1 cellular context compared by ENCODE assay signal in the genomic region with DNA sequence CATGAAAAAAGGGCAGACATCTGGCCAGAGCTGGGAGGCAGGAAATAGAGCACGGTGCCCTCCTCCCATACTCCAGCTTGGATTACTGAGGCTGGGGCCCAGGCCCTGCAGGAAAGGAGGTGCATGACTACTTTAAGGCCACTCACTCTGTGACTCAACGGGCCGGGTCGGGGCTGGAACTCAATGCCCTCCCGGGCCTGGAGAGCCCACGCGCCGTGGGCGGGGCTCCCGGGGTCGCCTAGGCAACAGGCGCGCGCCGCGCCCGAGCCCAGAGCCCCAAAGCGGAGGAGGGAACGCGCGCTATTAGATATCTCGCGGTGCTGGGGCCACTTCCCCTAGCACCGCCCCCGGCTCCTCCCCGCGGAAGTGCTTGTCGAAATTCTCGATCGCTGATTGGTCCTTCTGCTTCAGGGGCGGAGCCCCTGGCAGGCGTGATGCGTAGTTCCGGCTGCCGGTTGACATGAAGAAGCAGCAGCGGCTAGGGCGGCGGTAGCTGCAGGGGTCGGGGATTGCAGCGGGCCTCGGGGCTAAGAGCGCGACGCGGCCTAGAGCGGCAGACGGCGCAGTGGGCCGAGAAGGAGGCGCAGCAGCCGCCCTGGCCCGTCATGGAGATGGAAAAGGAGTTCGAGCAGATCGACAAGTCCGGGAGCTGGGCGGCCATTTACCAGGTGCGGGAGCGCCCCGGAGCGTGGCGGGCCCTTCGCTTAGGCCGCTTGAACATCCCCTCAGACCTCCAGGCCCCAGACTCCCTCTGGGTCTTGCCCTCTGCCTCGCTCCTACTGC.
A peak's percentile ranks its signal among the peaks of the same experiment; 100 is the strongest.
TF ChIP-seq lines count a peak whose summit lies in the region.

A gene (plus strand): TSS at position 461 of the 783 bp plus-strand sequence. CDS start 145 bp downstream, at position 606.

TF ChIP-seq in GM12878, 131 proteins besides CTCF, POLR2A, EP300 and RAD21 (continued from another document and continues in another):
- TF ChIP-seq, protein P1, sequence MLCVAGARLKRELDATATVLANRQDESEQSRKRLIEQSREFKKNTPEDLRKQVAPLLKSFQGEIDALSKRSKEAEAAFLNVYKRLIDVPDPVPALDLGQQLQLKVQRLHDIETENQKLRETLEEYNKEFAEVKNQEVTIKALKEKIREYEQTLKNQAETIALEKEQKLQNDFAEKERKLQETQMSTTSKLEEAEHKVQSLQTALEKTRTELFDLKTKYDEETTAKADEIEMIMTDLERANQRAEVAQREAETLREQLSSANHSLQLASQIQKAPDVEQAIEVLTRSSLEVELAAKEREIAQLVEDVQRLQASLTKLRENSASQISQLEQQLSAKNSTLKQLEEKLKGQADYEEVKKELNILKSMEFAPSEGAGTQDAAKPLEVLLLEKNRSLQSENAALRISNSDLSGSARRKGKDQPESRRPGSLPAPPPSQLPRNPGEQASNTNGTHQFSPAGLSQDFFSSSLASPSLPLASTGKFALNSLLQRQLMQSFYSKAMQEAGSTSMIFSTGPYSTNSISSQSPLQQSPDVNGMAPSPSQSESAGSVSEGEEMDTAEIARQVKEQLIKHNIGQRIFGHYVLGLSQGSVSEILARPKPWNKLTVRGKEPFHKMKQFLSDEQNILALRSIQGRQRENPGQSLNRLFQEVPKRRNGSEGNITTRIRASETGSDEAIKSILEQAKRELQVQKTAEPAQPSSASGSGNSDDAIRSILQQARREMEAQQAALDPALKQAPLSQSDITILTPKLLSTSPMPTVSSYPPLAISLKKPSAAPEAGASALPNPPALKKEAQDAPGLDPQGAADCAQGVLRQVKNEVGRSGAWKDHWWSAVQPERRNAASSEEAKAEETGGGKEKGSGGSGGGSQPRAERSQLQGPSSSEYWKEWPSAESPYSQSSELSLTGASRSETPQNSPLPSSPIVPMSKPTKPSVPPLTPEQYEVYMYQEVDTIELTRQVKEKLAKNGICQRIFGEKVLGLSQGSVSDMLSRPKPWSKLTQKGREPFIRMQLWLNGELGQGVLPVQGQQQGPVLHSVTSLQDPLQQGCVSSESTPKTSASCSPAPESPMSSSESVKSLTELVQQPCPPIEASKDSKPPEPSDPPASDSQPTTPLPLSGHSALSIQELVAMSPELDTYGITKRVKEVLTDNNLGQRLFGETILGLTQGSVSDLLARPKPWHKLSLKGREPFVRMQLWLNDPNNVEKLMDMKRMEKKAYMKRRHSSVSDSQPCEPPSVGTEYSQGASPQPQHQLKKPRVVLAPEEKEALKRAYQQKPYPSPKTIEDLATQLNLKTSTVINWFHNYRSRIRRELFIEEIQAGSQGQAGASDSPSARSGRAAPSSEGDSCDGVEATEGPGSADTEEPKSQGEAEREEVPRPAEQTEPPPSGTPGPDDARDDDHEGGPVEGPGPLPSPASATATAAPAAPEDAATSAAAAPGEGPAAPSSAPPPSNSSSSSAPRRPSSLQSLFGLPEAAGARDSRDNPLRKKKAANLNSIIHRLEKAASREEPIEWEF (IDR thresholded peaks at IDR 0.05; ENCODE audit: insufficient replicate concordance, low read depth, low read length): no peak
- no peak for TF ChIP-seq RAD51 (IDR thresholded peaks at IDR 0.05)
- peak; percentile 70 for TF ChIP-seq SPI1 (IDR thresholded peaks at IDR 0.05; ENCODE audit: borderline replicate concordance, insufficient read depth, low read depth, low read length)
- TF ChIP-seq, protein P2, sequence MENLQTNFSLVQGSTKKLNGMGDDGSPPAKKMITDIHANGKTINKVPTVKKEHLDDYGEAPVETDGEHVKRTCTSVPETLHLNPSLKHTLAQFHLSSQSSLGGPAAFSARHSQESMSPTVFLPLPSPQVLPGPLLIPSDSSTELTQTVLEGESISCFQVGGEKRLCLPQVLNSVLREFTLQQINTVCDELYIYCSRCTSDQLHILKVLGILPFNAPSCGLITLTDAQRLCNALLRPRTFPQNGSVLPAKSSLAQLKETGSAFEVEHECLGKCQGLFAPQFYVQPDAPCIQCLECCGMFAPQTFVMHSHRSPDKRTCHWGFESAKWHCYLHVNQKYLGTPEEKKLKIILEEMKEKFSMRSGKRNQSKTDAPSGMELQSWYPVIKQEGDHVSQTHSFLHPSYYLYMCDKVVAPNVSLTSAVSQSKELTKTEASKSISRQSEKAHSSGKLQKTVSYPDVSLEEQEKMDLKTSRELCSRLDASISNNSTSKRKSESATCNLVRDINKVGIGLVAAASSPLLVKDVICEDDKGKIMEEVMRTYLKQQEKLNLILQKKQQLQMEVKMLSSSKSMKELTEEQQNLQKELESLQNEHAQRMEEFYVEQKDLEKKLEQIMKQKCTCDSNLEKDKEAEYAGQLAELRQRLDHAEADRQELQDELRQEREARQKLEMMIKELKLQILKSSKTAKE (IDR thresholded peaks at IDR 0.05; ENCODE audit: low read depth, poor library complexity, severe bottlenecking): no peak
- no peak for TF ChIP-seq ZBED1 (IDR thresholded peaks at IDR 0.05; ENCODE audit: borderline replicate concordance)
- 0 out of 4 replicates have a peak, but pooled peaks of 1 of the 2 experiments have one; percentile 5 for TF ChIP-seq IKZF2 (IDR thresholded peaks at IDR 0.05)
- TF ChIP-seq, protein P3, sequence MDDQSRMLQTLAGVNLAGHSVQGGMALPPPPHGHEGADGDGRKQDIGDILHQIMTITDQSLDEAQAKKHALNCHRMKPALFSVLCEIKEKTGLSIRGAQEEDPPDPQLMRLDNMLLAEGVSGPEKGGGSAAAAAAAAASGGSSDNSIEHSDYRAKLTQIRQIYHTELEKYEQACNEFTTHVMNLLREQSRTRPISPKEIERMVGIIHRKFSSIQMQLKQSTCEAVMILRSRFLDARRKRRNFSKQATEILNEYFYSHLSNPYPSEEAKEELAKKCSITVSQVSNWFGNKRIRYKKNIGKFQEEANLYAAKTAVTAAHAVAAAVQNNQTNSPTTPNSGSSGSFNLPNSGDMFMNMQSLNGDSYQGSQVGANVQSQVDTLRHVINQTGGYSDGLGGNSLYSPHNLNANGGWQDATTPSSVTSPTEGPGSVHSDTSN (IDR thresholded peaks at IDR 0.05; ENCODE audit: insufficient replicate concordance, low read depth, low read length): peak; percentile 37
- TF ChIP-seq ZNF24 (IDR thresholded peaks at IDR 0.05): no peak
- no peak for TF ChIP-seq CBX5 (IDR thresholded peaks at IDR 0.05; ENCODE audit: low read depth)
- TF ChIP-seq ASH2L (IDR thresholded peaks at IDR 0.05; ENCODE audit: borderline replicate concordance, low read depth): 0 out of 2 replicates have a peak, but pooled peaks have one; percentile 32
- peak in 1 of 2 experiments; percentile 54; a peak in 1 of 4 replicates for TF ChIP-seq BHLHE40 (IDR thresholded peaks at IDR 0.05; ENCODE audit: borderline replicate concordance in 1 of 2, low read depth in 2 of 2, low read length in 1 of 2)
- no peak for TF ChIP-seq YBX1 (IDR thresholded peaks at IDR 0.05)
- TF ChIP-seq, protein P4, sequence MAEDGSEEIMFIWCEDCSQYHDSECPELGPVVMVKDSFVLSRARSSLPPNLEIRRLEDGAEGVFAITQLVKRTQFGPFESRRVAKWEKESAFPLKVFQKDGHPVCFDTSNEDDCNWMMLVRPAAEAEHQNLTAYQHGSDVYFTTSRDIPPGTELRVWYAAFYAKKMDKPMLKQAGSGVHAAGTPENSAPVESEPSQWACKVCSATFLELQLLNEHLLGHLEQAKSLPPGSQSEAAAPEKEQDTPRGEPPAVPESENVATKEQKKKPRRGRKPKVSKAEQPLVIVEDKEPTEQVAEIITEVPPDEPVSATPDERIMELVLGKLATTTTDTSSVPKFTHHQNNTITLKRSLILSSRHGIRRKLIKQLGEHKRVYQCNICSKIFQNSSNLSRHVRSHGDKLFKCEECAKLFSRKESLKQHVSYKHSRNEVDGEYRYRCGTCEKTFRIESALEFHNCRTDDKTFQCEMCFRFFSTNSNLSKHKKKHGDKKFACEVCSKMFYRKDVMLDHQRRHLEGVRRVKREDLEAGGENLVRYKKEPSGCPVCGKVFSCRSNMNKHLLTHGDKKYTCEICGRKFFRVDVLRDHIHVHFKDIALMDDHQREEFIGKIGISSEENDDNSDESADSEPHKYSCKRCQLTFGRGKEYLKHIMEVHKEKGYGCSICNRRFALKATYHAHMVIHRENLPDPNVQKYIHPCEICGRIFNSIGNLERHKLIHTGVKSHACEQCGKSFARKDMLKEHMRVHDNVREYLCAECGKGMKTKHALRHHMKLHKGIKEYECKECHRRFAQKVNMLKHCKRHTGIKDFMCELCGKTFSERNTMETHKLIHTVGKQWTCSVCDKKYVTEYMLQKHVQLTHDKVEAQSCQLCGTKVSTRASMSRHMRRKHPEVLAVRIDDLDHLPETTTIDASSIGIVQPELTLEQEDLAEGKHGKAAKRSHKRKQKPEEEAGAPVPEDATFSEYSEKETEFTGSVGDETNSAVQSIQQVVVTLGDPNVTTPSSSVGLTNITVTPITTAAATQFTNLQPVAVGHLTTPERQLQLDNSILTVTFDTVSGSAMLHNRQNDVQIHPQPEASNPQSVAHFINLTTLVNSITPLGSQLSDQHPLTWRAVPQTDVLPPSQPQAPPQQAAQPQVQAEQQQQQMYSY (CRISPR knock-in tag; IDR thresholded peaks at IDR 0.05): no peak
- no peak for TF ChIP-seq CEBPB (IDR thresholded peaks at IDR 0.05; ENCODE audit: borderline replicate concordance in 1 of 2, low read depth in 2 of 2, low read length in 2 of 2)
- TF ChIP-seq POLR2AphosphoS2 (IDR thresholded peaks at IDR 0.05; ENCODE audit: low read depth, low read length): peak; percentile 94; the same call in 1 of the 2 replicates
- TF ChIP-seq, protein P5, sequence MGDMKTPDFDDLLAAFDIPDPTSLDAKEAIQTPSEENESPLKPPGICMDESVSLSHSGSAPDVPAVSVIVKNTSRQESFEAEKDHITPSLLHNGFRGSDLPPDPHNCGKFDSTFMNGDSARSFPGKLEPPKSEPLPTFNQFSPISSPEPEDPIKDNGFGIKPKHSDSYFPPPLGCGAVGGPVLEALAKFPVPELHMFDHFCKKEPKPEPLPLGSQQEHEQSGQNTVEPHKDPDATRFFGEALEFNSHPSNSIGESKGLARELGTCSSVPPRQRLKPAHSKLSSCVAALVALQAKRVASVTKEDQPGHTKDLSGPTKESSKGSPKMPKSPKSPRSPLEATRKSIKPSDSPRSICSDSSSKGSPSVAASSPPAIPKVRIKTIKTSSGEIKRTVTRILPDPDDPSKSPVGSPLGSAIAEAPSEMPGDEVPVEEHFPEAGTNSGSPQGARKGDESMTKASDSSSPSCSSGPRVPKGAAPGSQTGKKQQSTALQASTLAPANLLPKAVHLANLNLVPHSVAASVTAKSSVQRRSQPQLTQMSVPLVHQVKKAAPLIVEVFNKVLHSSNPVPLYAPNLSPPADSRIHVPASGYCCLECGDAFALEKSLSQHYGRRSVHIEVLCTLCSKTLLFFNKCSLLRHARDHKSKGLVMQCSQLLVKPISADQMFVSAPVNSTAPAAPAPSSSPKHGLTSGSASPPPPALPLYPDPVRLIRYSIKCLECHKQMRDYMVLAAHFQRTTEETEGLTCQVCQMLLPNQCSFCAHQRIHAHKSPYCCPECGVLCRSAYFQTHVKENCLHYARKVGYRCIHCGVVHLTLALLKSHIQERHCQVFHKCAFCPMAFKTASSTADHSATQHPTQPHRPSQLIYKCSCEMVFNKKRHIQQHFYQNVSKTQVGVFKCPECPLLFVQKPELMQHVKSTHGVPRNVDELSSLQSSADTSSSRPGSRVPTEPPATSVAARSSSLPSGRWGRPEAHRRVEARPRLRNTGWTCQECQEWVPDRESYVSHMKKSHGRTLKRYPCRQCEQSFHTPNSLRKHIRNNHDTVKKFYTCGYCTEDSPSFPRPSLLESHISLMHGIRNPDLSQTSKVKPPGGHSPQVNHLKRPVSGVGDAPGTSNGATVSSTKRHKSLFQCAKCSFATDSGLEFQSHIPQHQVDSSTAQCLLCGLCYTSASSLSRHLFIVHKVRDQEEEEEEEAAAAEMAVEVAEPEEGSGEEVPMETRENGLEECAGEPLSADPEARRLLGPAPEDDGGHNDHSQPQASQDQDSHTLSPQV (IDR thresholded peaks at IDR 0.05): no peak
- TF ChIP-seq ZSCAN29 (IDR thresholded peaks at IDR 0.05): no peak
- peak; percentile 64 for TF ChIP-seq MYC (IDR thresholded peaks at IDR 0.05; ENCODE audit: insufficient read depth, insufficient read length, insufficient replicate concordance, low read length, severe bottlenecking)
- TF ChIP-seq, protein P6, sequence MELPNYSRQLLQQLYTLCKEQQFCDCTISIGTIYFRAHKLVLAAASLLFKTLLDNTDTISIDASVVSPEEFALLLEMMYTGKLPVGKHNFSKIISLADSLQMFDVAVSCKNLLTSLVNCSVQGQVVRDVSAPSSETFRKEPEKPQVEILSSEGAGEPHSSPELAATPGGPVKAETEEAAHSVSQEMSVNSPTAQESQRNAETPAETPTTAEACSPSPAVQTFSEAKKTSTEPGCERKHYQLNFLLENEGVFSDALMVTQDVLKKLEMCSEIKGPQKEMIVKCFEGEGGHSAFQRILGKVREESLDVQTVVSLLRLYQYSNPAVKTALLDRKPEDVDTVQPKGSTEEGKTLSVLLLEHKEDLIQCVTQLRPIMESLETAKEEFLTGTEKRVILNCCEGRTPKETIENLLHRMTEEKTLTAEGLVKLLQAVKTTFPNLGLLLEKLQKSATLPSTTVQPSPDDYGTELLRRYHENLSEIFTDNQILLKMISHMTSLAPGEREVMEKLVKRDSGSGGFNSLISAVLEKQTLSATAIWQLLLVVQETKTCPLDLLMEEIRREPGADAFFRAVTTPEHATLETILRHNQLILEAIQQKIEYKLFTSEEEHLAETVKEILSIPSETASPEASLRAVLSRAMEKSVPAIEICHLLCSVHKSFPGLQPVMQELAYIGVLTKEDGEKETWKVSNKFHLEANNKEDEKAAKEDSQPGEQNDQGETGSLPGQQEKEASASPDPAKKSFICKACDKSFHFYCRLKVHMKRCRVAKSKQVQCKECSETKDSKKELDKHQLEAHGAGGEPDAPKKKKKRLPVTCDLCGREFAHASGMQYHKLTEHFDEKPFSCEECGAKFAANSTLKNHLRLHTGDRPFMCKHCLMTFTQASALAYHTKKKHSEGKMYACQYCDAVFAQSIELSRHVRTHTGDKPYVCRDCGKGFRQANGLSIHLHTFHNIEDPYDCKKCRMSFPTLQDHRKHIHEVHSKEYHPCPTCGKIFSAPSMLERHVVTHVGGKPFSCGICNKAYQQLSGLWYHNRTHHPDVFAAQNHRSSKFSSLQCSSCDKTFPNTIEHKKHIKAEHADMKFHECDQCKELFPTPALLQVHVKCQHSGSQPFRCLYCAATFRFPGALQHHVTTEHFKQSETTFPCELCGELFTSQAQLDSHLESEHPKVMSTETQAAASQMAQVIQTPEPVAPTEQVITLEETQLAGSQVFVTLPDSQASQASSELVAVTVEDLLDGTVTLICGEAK (IDR thresholded peaks at IDR 0.05; ENCODE audit: borderline replicate concordance): peak; percentile 84; the same call in 1 of the 2 replicates
- TF ChIP-seq, protein P7, sequence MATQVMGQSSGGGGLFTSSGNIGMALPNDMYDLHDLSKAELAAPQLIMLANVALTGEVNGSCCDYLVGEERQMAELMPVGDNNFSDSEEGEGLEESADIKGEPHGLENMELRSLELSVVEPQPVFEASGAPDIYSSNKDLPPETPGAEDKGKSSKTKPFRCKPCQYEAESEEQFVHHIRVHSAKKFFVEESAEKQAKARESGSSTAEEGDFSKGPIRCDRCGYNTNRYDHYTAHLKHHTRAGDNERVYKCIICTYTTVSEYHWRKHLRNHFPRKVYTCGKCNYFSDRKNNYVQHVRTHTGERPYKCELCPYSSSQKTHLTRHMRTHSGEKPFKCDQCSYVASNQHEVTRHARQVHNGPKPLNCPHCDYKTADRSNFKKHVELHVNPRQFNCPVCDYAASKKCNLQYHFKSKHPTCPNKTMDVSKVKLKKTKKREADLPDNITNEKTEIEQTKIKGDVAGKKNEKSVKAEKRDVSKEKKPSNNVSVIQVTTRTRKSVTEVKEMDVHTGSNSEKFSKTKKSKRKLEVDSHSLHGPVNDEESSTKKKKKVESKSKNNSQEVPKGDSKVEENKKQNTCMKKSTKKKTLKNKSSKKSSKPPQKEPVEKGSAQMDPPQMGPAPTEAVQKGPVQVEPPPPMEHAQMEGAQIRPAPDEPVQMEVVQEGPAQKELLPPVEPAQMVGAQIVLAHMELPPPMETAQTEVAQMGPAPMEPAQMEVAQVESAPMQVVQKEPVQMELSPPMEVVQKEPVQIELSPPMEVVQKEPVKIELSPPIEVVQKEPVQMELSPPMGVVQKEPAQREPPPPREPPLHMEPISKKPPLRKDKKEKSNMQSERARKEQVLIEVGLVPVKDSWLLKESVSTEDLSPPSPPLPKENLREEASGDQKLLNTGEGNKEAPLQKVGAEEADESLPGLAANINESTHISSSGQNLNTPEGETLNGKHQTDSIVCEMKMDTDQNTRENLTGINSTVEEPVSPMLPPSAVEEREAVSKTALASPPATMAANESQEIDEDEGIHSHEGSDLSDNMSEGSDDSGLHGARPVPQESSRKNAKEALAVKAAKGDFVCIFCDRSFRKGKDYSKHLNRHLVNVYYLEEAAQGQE (IDR thresholded peaks at IDR 0.05; ENCODE audit: low read depth, low read length): no peak
